8 cellular contexts compared by ENCODE assay signal in the genomic region with DNA sequence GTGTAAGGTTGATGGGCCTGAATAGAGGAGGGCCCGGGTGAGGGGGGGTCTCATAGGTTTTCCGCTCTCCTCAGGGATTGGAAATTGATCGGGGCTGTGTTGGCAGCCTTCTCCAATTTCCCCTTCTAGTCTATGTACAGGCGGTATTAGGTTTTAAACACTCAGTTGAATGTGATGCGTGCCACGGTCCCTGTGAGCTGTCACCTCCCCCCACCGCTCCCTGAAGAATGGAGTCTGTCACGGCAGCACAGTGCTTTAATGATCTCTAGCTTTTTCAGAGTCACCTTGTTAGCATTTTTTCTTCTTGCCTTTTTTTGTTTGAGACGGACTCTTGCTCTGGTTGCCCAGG. TPM values are rescaled to one million over a fixed set of nuclear protein-coding genes. Genes with fewer than 3 reads are reported as not detected.
DNase-seq lines count a peak whose midpoint lies in the region; ATAC-seq and TF ChIP-seq lines count a peak whose summit lies in the region.

No MANE protein-coding gene starts in this region.

- H3K4me3 ChIP-seq in AG09309 (ENCODE audit: control insufficient read depth, low read depth, low read length) (peak overlapping the region; percentile 71), HEK293 (ENCODE audit: low read depth, low read length) (peak overlapping the region; percentile 91), retinal pigment epithelial cell (ENCODE audit: low read length) (peak overlapping the region; percentile 90)

- TF ChIP-seq CTCF in AG09309 (IDR thresholded peaks at IDR 0.05; ENCODE audit: control insufficient read depth, insufficient read depth, low read depth, low read length, missing control alignments) = no peak
- TF ChIP-seq CTCF in HEK293 (tag by site-specific recombination; IDR thresholded peaks at IDR 0.05) = no peak
- no peak for TF ChIP-seq CTCF in foreskin keratinocyte (conservative IDR thresholded peaks at IDR 0.05)
- TF ChIP-seq CTCF in retinal pigment epithelial cell (conservative IDR thresholded peaks at IDR 0.05; ENCODE audit: low read depth, low read length) = no peak

- peaks cover 14 to 67% of the 10 kb centered on the region in 2 experiments; a peak in 2 of 3 replicates for H3K36me3 ChIP-seq in HEK293 (ENCODE audit: control insufficient read depth in 2 of 2, insufficient read depth in 1 of 2, low read length in 2 of 2)

- POLR2A ChIA-PET in HEK293 (lab: Yijun Ruan, JAX) = no interaction called here

- H3K4me1 ChIP-seq in HEK293 (ENCODE audit: control insufficient read depth, insufficient read depth, low read length) (peaks cover 3% of the 10 kb centered on the region), foreskin keratinocyte (peaks cover 11% of the 10 kb centered on the region)

- H3K27me3 ChIP-seq in foreskin keratinocyte = no peaks in the 10 kb centered on the region

- DNase-seq in AG09309 (ENCODE audit: low read depth) (no peak), foreskin keratinocyte (no peak), retinal pigment epithelial cell (ENCODE audit: low read depth) (no peak), RPMI8226 (no peak), KG1 (lab: John Stamatoyannopoulos, UW) (no peak)
- DNase-seq in activated CD4-positive, alpha-beta T cell treated with anti-CD3 and anti-CD28 coated beads, Interleukin-2, amount 50 U/mL, for 1 hour = peak; percentile 43

- peak; percentile 58 for ATAC-seq in foreskin keratinocyte
- no peak for ATAC-seq in GM21526 (IDR thresholded peaks at IDR 0.05; ENCODE audit: low FRiP score, unreplicated experiment)

- H3K27ac ChIP-seq in HEK293 (ENCODE audit: extremely low read depth, low read depth, low read length) = peak overlapping the region; percentile 89
- peak overlapping the region; percentile 87 for H3K27ac ChIP-seq in foreskin keratinocyte

- CTCF ChIA-PET in HEK293 (lab: Yijun Ruan, JAX) = interaction anchor here (0.6 kb wide), 2 partner anchors 34 to 715 kb away, joined by 3 to 4 read pairs; no protein-coding TSS in a partner anchor

- H3K9me3 ChIP-seq in HEK293 (ENCODE audit: control insufficient read depth, insufficient read depth, low read depth, low read length) = no peaks in the 10 kb centered on the region

TF ChIP-seq in HEK293, 187 proteins besides CTCF, POLR2A, EP300 and RAD21:
- no peak for TF ChIP-seq ZNF202 (tag by site-specific recombination; IDR thresholded peaks at IDR 0.05; ENCODE audit: borderline replicate concordance)
- TF ChIP-seq, protein P1, sequence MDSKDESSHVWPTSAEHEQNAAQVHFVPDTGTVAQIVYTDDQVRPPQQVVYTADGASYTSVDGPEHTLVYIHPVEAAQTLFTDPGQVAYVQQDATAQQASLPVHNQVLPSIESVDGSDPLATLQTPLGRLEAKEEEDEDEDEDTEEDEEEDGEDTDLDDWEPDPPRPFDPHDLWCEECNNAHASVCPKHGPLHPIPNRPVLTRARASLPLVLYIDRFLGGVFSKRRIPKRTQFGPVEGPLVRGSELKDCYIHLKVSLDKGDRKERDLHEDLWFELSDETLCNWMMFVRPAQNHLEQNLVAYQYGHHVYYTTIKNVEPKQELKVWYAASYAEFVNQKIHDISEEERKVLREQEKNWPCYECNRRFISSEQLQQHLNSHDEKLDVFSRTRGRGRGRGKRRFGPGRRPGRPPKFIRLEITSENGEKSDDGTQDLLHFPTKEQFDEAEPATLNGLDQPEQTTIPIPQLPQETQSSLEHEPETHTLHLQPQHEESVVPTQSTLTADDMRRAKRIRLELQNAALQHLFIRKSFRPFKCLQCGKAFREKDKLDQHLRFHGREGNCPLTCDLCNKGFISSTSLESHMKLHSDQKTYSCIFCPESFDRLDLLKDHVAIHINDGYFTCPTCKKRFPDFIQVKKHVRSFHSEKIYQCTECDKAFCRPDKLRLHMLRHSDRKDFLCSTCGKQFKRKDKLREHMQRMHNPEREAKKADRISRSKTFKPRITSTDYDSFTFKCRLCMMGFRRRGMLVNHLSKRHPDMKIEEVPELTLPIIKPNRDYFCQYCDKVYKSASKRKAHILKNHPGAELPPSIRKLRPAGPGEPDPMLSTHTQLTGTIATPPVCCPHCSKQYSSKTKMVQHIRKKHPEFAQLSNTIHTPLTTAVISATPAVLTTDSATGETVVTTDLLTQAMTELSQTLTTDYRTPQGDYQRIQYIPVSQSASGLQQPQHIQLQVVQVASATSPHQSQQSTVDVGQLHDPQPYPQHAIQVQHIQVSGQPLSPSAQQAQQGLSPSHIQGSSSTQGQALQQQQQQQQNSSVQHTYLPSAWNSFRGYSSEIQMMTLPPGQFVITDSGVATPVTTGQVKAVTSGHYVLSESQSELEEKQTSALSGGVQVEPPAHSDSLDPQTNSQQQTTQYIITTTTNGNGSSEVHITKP (tag by site-specific recombination; IDR thresholded peaks at IDR 0.05) = peak; percentile 83
- no peak for TF ChIP-seq HOXC10 (CRISPR knock-in tag; IDR thresholded peaks at IDR 0.05)
- TF ChIP-seq, protein P2, sequence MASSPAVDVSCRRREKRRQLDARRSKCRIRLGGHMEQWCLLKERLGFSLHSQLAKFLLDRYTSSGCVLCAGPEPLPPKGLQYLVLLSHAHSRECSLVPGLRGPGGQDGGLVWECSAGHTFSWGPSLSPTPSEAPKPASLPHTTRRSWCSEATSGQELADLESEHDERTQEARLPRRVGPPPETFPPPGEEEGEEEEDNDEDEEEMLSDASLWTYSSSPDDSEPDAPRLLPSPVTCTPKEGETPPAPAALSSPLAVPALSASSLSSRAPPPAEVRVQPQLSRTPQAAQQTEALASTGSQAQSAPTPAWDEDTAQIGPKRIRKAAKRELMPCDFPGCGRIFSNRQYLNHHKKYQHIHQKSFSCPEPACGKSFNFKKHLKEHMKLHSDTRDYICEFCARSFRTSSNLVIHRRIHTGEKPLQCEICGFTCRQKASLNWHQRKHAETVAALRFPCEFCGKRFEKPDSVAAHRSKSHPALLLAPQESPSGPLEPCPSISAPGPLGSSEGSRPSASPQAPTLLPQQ (tag by site-specific recombination; IDR thresholded peaks at IDR 0.05) = peak; percentile 21; the same call in 1 of the 2 replicates

RNA-seq across cellular contexts. Expression of a gene that starts 0.8 kb away (rescaled TPM):
- 545 and 564 TPM in 2 replicates for total RNA-seq in foreskin keratinocyte
- 864 and 916 TPM in 2 replicates for polyA plus RNA-seq in foreskin keratinocyte

RNA-seq across cellular contexts. Expression of a gene that starts 1.0 kb away (rescaled TPM):
- 41.7 and 42.9 TPM in 2 replicates for total RNA-seq in foreskin keratinocyte
- 45.3 and 46.4 TPM in 2 replicates for polyA plus RNA-seq in foreskin keratinocyte

RNA-seq across cellular contexts. Expression of a gene that starts 49.4 kb away (rescaled TPM):
- total RNA-seq in foreskin keratinocyte = 91.8 and 94.7 TPM in 2 replicates
- polyA plus RNA-seq in foreskin keratinocyte = 145 and 164 TPM in 2 replicates
